ENCODE assay signal across 17 cellular contexts in genomic region chr10:49079499-49079898, GRCh38. TPM values are rescaled to one million over a fixed set of nuclear protein-coding genes. Genes with fewer than 3 reads are reported as not detected.
DNase-seq lines count a peak whose midpoint lies in the region; ATAC-seq and TF ChIP-seq lines count a peak whose summit lies in the region.
"Had no signal": no experiment of that assay in that cellular context is flagged by ENCODE, and none has a peak within 500 bp of the region (broad histone marks: within the 10 kb centered on the region; RNA-seq: fewer than 3 reads in every experiment).

No MANE protein-coding gene starts in this region.

- H3F3A ChIP-seq in MM.1S (ENCODE audit: insufficient read depth, low read length): peaks cover 36% of the 10 kb centered on the region

- no peaks in the 10 kb centered on the region for H3K79me2 ChIP-seq in MM.1S (ENCODE audit: low read length)

- no peak overlapping the region for H3K4me3 ChIP-seq in MM.1S (ENCODE audit: low read length)
- H3K4me3 ChIP-seq in ascending aorta: no peak overlapping the region
- H3K4me3 ChIP-seq in spleen: no peak overlapping the region
- H3K4me3 ChIP-seq in upper lobe of right lung: no peak overlapping the region
- H3K4me3 ChIP-seq: BLaER1 treated with 17β-estradiol and CSF1 and Interleukin-3, amounts not matched to agents 10 nM and 100 nM; GM23338 had no signal

- TF ChIP-seq CTCF in MM.1S (IDR thresholded peaks at IDR 0.05; ENCODE audit: low read length) (no peak), ascending aorta (IDR thresholded peaks at IDR 0.05) (no peak), spleen (IDR thresholded peaks at IDR 0.05 in 8 of 11, conservative IDR thresholded peaks at IDR 0.05 in 3 of 11) (no peak), upper lobe of right lung (IDR thresholded peaks at IDR 0.05) (no peak)

- intact Hi-C loops in ascending aorta (cut with DNase I) (loop anchor here (10.0 kb wide), 1 partner anchor 85 kb away; no protein-coding TSS in a partner anchor), spleen (cut with DNase I; ENCODE audit: low total_unique reads) (no loop called here), upper lobe of right lung (cut with DNase I) (no loop called here)

- no peaks in the 10 kb centered on the region for H4K20me1 ChIP-seq in MM.1S (ENCODE audit: insufficient read depth, low read length)
- H4K20me1 ChIP-seq: BLaER1 treated with 17β-estradiol and CSF1 and Interleukin-3, amounts not matched to agents 10 nM and 100 nM had no signal

- WGBS in spleen, 5 donors: 45 to 58% (median 52%) methylated on average over 3 of the region's 3 CpGs

- H3K27ac ChIP-seq in MM.1S (ENCODE audit: low read length) (peak overlapping the region; percentile 60; the same call in 1 of the 2 replicates), ascending aorta (peak overlapping the region; percentile 44 to 75), spleen (no peak overlapping the region), upper lobe of right lung (peak overlapping the region; percentile 21)
- H3K27ac ChIP-seq: BLaER1 treated with 17β-estradiol and CSF1 and Interleukin-3, amounts not matched to agents 10 nM and 100 nM; HL-60 had no signal

- ATAC-seq in upper lobe of right lung: no peak
- ATAC-seq: GM23338 had no signal

- H3K4me1 ChIP-seq in MM.1S (ENCODE audit: low read length): peaks cover 57% of the 10 kb centered on the region
- peaks cover 10 to 49% of the 10 kb centered on the region in 2 donors for H3K4me1 ChIP-seq in ascending aorta
- H3K4me1 ChIP-seq in spleen: peaks cover 0 to 27% (median 12%) of the 10 kb centered on the region in 6 donors
- peaks cover 53% of the 10 kb centered on the region for H3K4me1 ChIP-seq in upper lobe of right lung

- no peaks in the 10 kb centered on the region for H3K9me3 ChIP-seq in MM.1S (replicated peaks; ENCODE audit: insufficient read depth, low read length)
- H3K9me3 ChIP-seq in ascending aorta: no peaks in the 10 kb centered on the region
- no peaks in the 10 kb centered on the region for H3K9me3 ChIP-seq in spleen
- no peaks in the 10 kb centered on the region for H3K9me3 ChIP-seq in upper lobe of right lung
- H3K9me3 ChIP-seq: BLaER1 treated with 17β-estradiol and CSF1 and Interleukin-3, amounts not matched to agents 10 nM and 100 nM had no signal

- H3K9me2 ChIP-seq in MM.1S (replicated peaks; ENCODE audit: insufficient read depth, low read length): no peaks in the 10 kb centered on the region

- H2AFZ ChIP-seq in MM.1S (ENCODE audit: low read length): no peak overlapping the region
- H2AFZ ChIP-seq: GM23338 had no signal

- TF ChIP-seq POLR2A in spleen (IDR thresholded peaks at IDR 0.05): no peak

- H3K36me3 ChIP-seq in MM.1S (replicated peaks; ENCODE audit: insufficient read depth, low read length) (no peaks in the 10 kb centered on the region), ascending aorta (peaks cover 17 to 25% of the 10 kb centered on the region in 2 donors), spleen (no peaks in the 10 kb centered on the region), upper lobe of right lung (no peaks in the 10 kb centered on the region)
- H3K36me3 ChIP-seq: BLaER1 treated with 17β-estradiol and CSF1 and Interleukin-3, amounts not matched to agents 10 nM and 100 nM had no signal

- H3K4me2 ChIP-seq in MM.1S (ENCODE audit: low read depth, low read length): 0 out of 2 replicates have a peak overlapping the region, but pooled peaks have one; percentile 20
- H3K4me2 ChIP-seq: GM23338 had no signal

- DNase-seq in MM.1S: no peak
- DNase-seq in ascending aorta (ENCODE audit: low spot score in 2 of 2): no peak
- peak; percentile 21 for DNase-seq in spleen
- DNase-seq in upper lobe of right lung: no peak
- DNase-seq in activated CD4-positive, alpha-beta T cell treated with anti-CD3 and anti-CD28 coated beads, Interleukin-2, amount 50 U/mL, for 48 hours: no peak
- no peak for DNase-seq in cerebellar cortex (ENCODE audit: low spot score)
- DNase-seq in amygdala (lab: John Stamatoyannopoulos, UW): no peak
- DNase-seq: ACHN, Calu3, DMS 273 treated with DMSO at 0.1 percent for 48 hours, H7 had no signal

- no peaks in the 10 kb centered on the region for H3K27me3 ChIP-seq in MM.1S (replicated peaks; ENCODE audit: insufficient read depth, low read length)
- H3K27me3 ChIP-seq in ascending aorta: no peaks in the 10 kb centered on the region
- H3K27me3 ChIP-seq in spleen (replicated peaks in 1 of 7): peaks cover 0 to 20% (median 0%) of the 10 kb centered on the region in 7 donors
- no peaks in the 10 kb centered on the region for H3K27me3 ChIP-seq in upper lobe of right lung
- H3K27me3 ChIP-seq: BLaER1 treated with 17β-estradiol and CSF1 and Interleukin-3, amounts not matched to agents 10 nM and 100 nM had no signal

- no peak overlapping the region for H3K9ac ChIP-seq in MM.1S (ENCODE audit: low read length)
- H3K9ac ChIP-seq: BLaER1 treated with 17β-estradiol and CSF1 and Interleukin-3, amounts not matched to agents 10 nM and 100 nM had no signal

RNA-seq across cellular contexts. Expression of gene VSTM4, which starts 35.8 kb away (rescaled TPM):
- total RNA-seq in ascending aorta: 17.7 TPM
- 1 to 10 TPM; 2.2 to 6.8 (median 4.1) TPM for total RNA-seq in spleen
- polyA plus RNA-seq in spleen: 1 to 10 TPM in 1 of 3 donors, under 1 TPM in 2; 0.57 to 1.6 (median 0.80) TPM
- 19.5 TPM for total RNA-seq in upper lobe of right lung
- total RNA-seq: Calu3; CD4-positive, CD25-positive, alpha-beta regulatory T cell had no signal

RNA-seq across cellular contexts. Expression of gene FAM170B, which starts 54.3 kb away (rescaled TPM):
- total RNA-seq in ascending aorta (not detected), spleen (not detected), upper lobe of right lung (not detected)
- under 1 TPM in 2 of 3 donors, not detected in 1; 0.05 to 0.06 TPM for polyA plus RNA-seq in spleen
- total RNA-seq: A172; Calu3; CD4-positive, CD25-positive, alpha-beta regulatory T cell; Daoy; GM23338; H7 had no signal
- polyA plus RNA-seq: CD4-positive, CD25-positive, alpha-beta regulatory T cell; GM23338 had no signal

Comparison
In these comparisons a context has a peak if more than half of its experiments do, and no peak if none do; other contexts are left out.
1. H3K27ac ChIP-seq: peak in MM.1S (single experiment), ascending aorta (2 of 2) and upper lobe of right lung (single experiment); none in spleen (0 of 8).